In genomic region chr6:110296151-110297028, GRCh38 we compare ENCODE assay signal across 12 cellular contexts.
DNase-seq lines count a peak whose midpoint lies in the region; ATAC-seq and TF ChIP-seq lines count a peak whose summit lies in the region.
"Had no signal": no experiment of that assay in that cellular context is flagged by ENCODE, and none has a peak within 500 bp of the region (broad histone marks: within the 10 kb centered on the region; RNA-seq: fewer than 3 reads in every experiment).

No MANE protein-coding gene starts in this region.

- H3K27ac Mint-ChIP-seq in CD8-positive, alpha-beta T cell, result peak overlapping the region; percentile 77
- H3K27ac Mint-ChIP-seq in activated naive CD8-positive, alpha-beta T cell, result no peak overlapping the region

- H3K36me3 ChIP-seq in CD8-positive, alpha-beta T cell (ENCODE audit: insufficient read depth, low read length), result no peaks in the 10 kb centered on the region
- H3K36me3 ChIP-seq in muscle layer of duodenum (ENCODE audit: control insufficient read depth in 1 of 2, insufficient read depth in 2 of 2, low read length in 2 of 2) (no peaks in the 10 kb centered on the region), OCI-LY7 (ENCODE audit: insufficient read depth, low read length) (no peaks in the 10 kb centered on the region)
- H3K36me3 ChIP-seq: esophagus squamous epithelium had no signal

- H2AFZ ChIP-seq in OCI-LY7 (ENCODE audit: low read length), result no peak overlapping the region; the same call in 1 of the 2 replicates

- ATAC-seq in CD8-positive, alpha-beta T cell, result peak; percentile 59
- ATAC-seq: HCT116 had no signal

- intact Hi-C loops in CD8-positive, alpha-beta T cell (cut with DNase I, micrococcal nuclease), result loop anchor here in 1 of 2 experiments (10.0 kb wide), 1 partner anchor 58 kb away; the partner anchor contains the start of gene METTL24
- intact Hi-C loops in OCI-LY7 (cut with micrococcal nuclease; ENCODE audit: unreplicated experiment), result no loop called here

- H3K9me3 ChIP-seq in AG04450 (ENCODE audit: control insufficient read depth, insufficient read depth, low read length) (no peaks in the 10 kb centered on the region), muscle layer of duodenum (ENCODE audit: control insufficient read depth in 1 of 2, low read length in 2 of 2) (no peaks in the 10 kb centered on the region), OCI-LY7 (ENCODE audit: low read length) (no peaks in the 10 kb centered on the region)
- H3K9me3 ChIP-seq in CD8-positive, alpha-beta T cell (ENCODE audit: low read length), result no peaks in the 10 kb centered on the region
- H3K9me3 ChIP-seq: esophagus squamous epithelium had no signal

- H3K9me3 Mint-ChIP-seq in CD8-positive, alpha-beta T cell, result no peaks in the 10 kb centered on the region
- peaks cover 3% of the 10 kb centered on the region for H3K9me3 Mint-ChIP-seq in activated naive CD8-positive, alpha-beta T cell (ENCODE audit: low read depth)

- H3K9me2 ChIP-seq in OCI-LY7 (ENCODE audit: insufficient read depth, low read length), result no peaks in the 10 kb centered on the region

- H3K27me3 ChIP-seq in AG04450 (ENCODE audit: control insufficient read depth, insufficient read depth, low read length), result peaks cover 8% of the 10 kb centered on the region
- no peaks in the 10 kb centered on the region for H3K27me3 ChIP-seq in CD8-positive, alpha-beta T cell (ENCODE audit: insufficient read depth, low read length)
- H3K27me3 ChIP-seq in muscle layer of duodenum (ENCODE audit: low read depth, low read length), result no peaks in the 10 kb centered on the region
- H3K27me3 ChIP-seq: esophagus squamous epithelium had no signal

- CTCF ChIA-PET in AG04450 (lab: Charles Lee), result interaction anchor here (0.8 kb wide), 1 partner anchor 45 kb away, joined by 3 read pairs; no protein-coding TSS in a partner anchor
- CTCF ChIA-PET in CD8-positive, alpha-beta T cell (lab: Charles Lee), result no interaction called here
- CTCF ChIA-PET in OCI-LY7 (lab: Charles Lee; ENCODE audit: unreplicated experiment), result no interaction called here

- H3K4me2 ChIP-seq in OCI-LY7 (ENCODE audit: low read length), result no peak overlapping the region

- POLR2A ChIA-PET in AG04450 (lab: Yijun Ruan, JAX) (no interaction called here), OCI-LY7 (lab: Charles Lee) (interaction anchor here (1.0 kb wide), 1 partner anchor 15 kb away, joined by 3 read pairs; no protein-coding TSS in a partner anchor)
- POLR2A ChIA-PET in CD8-positive, alpha-beta T cell (lab: Charles Lee), result interaction anchor here (1.0 to 1.4 kb wide), 3 partner anchors 21 to 115 kb away, joined by 3 to 5 read pairs (median 3); no protein-coding TSS in a partner anchor

- peak overlapping the region; percentile 15 for H3K4me3 ChIP-seq in AG04450 (ENCODE audit: low read depth, low read length)
- H3K4me3 ChIP-seq in CD8-positive, alpha-beta T cell (ENCODE audit: low read depth, low read length), result no peak overlapping the region
- H3K4me3 ChIP-seq in muscle layer of duodenum (ENCODE audit: low read depth in 1 of 2, low read length in 2 of 2), result peak overlapping the region; percentile 2 to 7
- no peak overlapping the region for H3K4me3 ChIP-seq in OCI-LY7 (ENCODE audit: low read depth, low read length, poor library complexity, severe bottlenecking)
- H3K4me3 ChIP-seq: esophagus squamous epithelium had no signal

- no peaks in the 10 kb centered on the region for H3K27me3 Mint-ChIP-seq in CD8-positive, alpha-beta T cell (ENCODE audit: low read depth)
- H3K27me3 Mint-ChIP-seq in activated naive CD8-positive, alpha-beta T cell, result no peaks in the 10 kb centered on the region

- DNase-seq in AG04450 (ENCODE audit: low read depth, low spot score) (no peak), OCI-LY7 (ENCODE audit: low spot score) (no peak), RKO (ENCODE audit: low spot score) (no peak), substantia nigra (lab: John Stamatoyannopoulos, UW) (no peak), globus pallidus (ENCODE audit: low spot score) (no peak)
- peak in 1 of 7 experiments; percentile 22 for DNase-seq in CD8-positive, alpha-beta T cell
- DNase-seq: esophagus squamous epithelium, midbrain, SHP77 treated with DMSO at 0.1 percent for 48 hours had no signal

- peak overlapping the region; percentile 74 for H3K4me3 Mint-ChIP-seq in CD8-positive, alpha-beta T cell
- H3K4me3 Mint-ChIP-seq in activated naive CD8-positive, alpha-beta T cell, result peak overlapping the region; percentile 59

- H4K20me1 ChIP-seq in OCI-LY7 (ENCODE audit: insufficient read depth, low read length), result no peaks in the 10 kb centered on the region

- BruUV-seq in OCI-LY7 (replicated peaks; lab: Mats Ljungman, UMichigan), result no TSS peak

- no peaks in the 10 kb centered on the region for H3K79me2 ChIP-seq in OCI-LY7 (ENCODE audit: insufficient read depth, low read depth, low read length)

- no peak overlapping the region for H3K27ac ChIP-seq in AG04450 (ENCODE audit: low read depth, low read length)
- H3K27ac ChIP-seq in CD8-positive, alpha-beta T cell (ENCODE audit: low read depth, low read length), result no peak overlapping the region
- H3K27ac ChIP-seq in muscle layer of duodenum (ENCODE audit: low read length), result peak overlapping the region; percentile 26
- no peak overlapping the region for H3K27ac ChIP-seq in OCI-LY7 (ENCODE audit: low read depth, low read length, poor library complexity, severe bottlenecking)
- no peak overlapping the region for H3K27ac ChIP-seq in substantia nigra (ENCODE audit: low read depth, low read length, poor library complexity, severe bottlenecking)

- peaks cover 9% of the 10 kb centered on the region for H3K4me1 ChIP-seq in CD8-positive, alpha-beta T cell (ENCODE audit: insufficient read depth, low read length)
- H3K4me1 ChIP-seq in muscle layer of duodenum (ENCODE audit: control insufficient read depth in 1 of 2, insufficient read depth in 2 of 2, low read length in 2 of 2), result peaks cover 0 to 22% of the 10 kb centered on the region in 2 donors
- no peaks in the 10 kb centered on the region for H3K4me1 ChIP-seq in OCI-LY7 (ENCODE audit: insufficient read depth, low read length, poor library complexity, severe bottlenecking)

- no peak for TF ChIP-seq CTCF in AG04450 (IDR thresholded peaks at IDR 0.05; ENCODE audit: low read depth, low read length)
- TF ChIP-seq CTCF in CD8-positive, alpha-beta T cell (IDR thresholded peaks at IDR 0.05), result no peak
- TF ChIP-seq CTCF in OCI-LY7 (conservative IDR thresholded peaks at IDR 0.05; ENCODE audit: low read length), result no peak

- H3K36me3 Mint-ChIP-seq in CD8-positive, alpha-beta T cell, result no peaks in the 10 kb centered on the region
- peaks cover 2% of the 10 kb centered on the region for H3K36me3 Mint-ChIP-seq in activated naive CD8-positive, alpha-beta T cell

- H3K4me1 Mint-ChIP-seq in CD8-positive, alpha-beta T cell (ENCODE audit: low read depth), result peaks cover 28% of the 10 kb centered on the region
- H3K4me1 Mint-ChIP-seq in activated naive CD8-positive, alpha-beta T cell (ENCODE audit: low read depth), result peaks cover 23% of the 10 kb centered on the region

Comparison
In these comparisons a context has a peak if more than half of its experiments do, and no peak if none do; other contexts are left out.
1. H3K4me3 ChIP-seq: peak in AG04450 (single experiment) and muscle layer of duodenum (2 of 2); none in CD8-positive, alpha-beta T cell (single experiment) and OCI-LY7 (single experiment).